17 cellular contexts compared by ENCODE assay signal in genomic region chr11:44831605-44832394, GRCh38.
"Had no signal": no experiment of that assay in that cellular context is flagged by ENCODE, and none has a peak within 500 bp of the region (broad histone marks: within the 10 kb centered on the region; RNA-seq: fewer than 3 reads in every experiment).

No MANE protein-coding gene starts in this region.

- H3K4me1 ChIP-seq: foreskin keratinocyte, parathyroid adenoma had no signal

- DNase-seq: activated B cell treated with CpG ODN at 0.5 μM for 24 hours; activated CD4-positive, alpha-beta T cell treated with anti-CD3 and anti-CD28 coated beads for 48 hours; activated CD8-positive, alpha-beta T cell treated with anti-CD3 and anti-CD28 coated beads for 36 hours; activated naive CD8-positive, alpha-beta T cell treated with anti-CD3 and anti-CD28 coated beads for 36 hours; activated T-cell treated with anti-CD3 and anti-CD28 coated beads, Interleukin-2, amount 50 U/mL, for 4 hours; amygdala; body of pancreas; caudate nucleus; foreskin keratinocyte; immature natural killer cell; mesenchymal stem cell; stimulated activated CD4-positive, alpha-beta T cell treated with anti-CD3 and anti-CD28 coated beads, Interleukin-15, amount 100 ng/mL, for 24 hours; stimulated activated CD4-positive, alpha-beta T cell treated with anti-CD3 and anti-CD28 coated beads, Interleukin-4, amount 100 ng/mL, for 1 hour; stimulated activated naive CD4-positive, alpha-beta T cell treated with Interleukin-2 at 50 U/mL for 16 hours; trophoblast cell had no signal

- ATAC-seq: activated CD8-positive, alpha-beta T cell treated with anti-CD3 and anti-CD28 coated beads for 36 hours; activated T-cell treated with anti-CD3 and anti-CD28 coated beads, Interleukin-2, amount 50 U/mL, for 4 hours; body of pancreas; foreskin keratinocyte had no signal

- H3K9ac ChIP-seq: parathyroid adenoma had no signal

- H3K79me2 ChIP-seq: parathyroid adenoma had no signal

- H3K27me3 ChIP-seq: body of pancreas had no signal

- H3K9me3 ChIP-seq: body of pancreas had no signal

- H3K4me3 ChIP-seq: body of pancreas, skin epidermis had no signal

- H3K27ac ChIP-seq: body of pancreas, foreskin keratinocyte, parathyroid adenoma had no signal
